Comparison of ENCODE assay signal across 8 cellular contexts in the genomic region with DNA sequence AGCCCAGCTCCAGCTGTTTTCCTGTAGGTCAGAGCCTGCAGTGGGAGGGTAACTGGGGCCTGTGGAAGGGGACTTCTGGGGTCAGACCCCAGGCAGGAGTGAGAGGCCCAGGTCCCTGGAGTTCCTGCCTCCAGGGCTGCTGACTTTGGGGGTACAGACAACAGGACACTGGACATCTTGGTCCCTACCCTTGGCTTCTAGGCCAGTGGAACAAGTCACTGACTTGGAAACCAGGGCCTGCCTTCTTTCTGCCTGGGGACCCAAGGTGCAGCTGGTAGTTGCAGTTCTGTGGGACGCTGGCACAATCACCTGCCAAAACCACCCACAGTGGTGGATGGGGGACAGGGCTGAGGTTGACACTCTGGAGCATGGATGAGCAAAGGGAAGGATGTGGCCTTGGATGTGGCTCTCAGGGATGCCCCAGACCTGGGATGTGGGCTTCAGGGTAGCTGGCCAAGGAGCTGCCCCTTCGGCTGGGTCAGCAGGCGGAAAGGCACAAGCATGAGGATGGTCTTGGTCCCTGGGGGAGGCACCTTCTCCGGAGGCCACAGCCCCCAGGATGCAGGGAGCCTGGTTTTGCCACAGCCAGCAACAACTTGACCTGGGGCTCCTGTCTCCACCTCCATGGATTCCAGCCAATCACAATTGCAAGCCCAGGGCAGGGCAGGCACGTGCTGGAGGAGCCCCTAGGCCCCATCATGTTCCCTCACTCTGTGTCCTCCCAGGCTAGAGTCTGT. TPM values are rescaled to one million over a fixed set of nuclear protein-coding genes. Genes with fewer than 3 reads are reported as not detected.
DNase-seq lines count a peak whose midpoint lies in the region; ATAC-seq and TF ChIP-seq lines count a peak whose summit lies in the region.

No MANE protein-coding gene starts in this region.

- intact Hi-C loops in activated CD4-positive, alpha-beta T cell treated with anti-CD3 and anti-CD28 coated beads for 36 hours (cut with DNase I, micrococcal nuclease): loop anchor here in 1 of 2 experiments (2.0 kb wide), 1 partner anchor 187 kb away; no protein-coding TSS in a partner anchor
- intact Hi-C loops in activated T-helper 2 cell treated with anti-CD3 and anti-CD28 coated beads, Interferon-gamma antibody, Interleukin-2, Interleukin-4, amounts not matched to agents 10 μg/mL and 5 μg/mL and 100 μg/mL, durations not matched to agents 14 hours and 24 hours and 36 hours (cut with micrococcal nuclease): loop anchor here (2.0 kb wide), 1 partner anchor 167 kb away; a partner anchor contains a TSS

- H3K9me3 ChIP-seq in thoracic aorta: no peaks in the 10 kb centered on the region

- peaks cover 7% of the 10 kb centered on the region for H3K36me3 Mint-ChIP-seq in activated CD4-positive, alpha-beta T cell treated with anti-CD3 and anti-CD28 coated beads for 36 hours (ENCODE audit: low read depth)
- peaks cover 14% of the 10 kb centered on the region for H3K36me3 Mint-ChIP-seq in activated T-helper 2 cell treated with anti-CD3 and anti-CD28 coated beads, Interferon-gamma antibody, Interleukin-2, Interleukin-4, amounts not matched to agents 10 μg/mL and 5 μg/mL and 100 μg/mL, durations not matched to agents 14 hours and 24 hours and 36 hours (ENCODE audit: low read depth)
- no peaks in the 10 kb centered on the region for H3K36me3 Mint-ChIP-seq in immature natural killer cell

- H3K4me1 Mint-ChIP-seq in activated CD4-positive, alpha-beta T cell treated with anti-CD3 and anti-CD28 coated beads for 36 hours: peaks cover 22% of the 10 kb centered on the region
- H3K4me1 Mint-ChIP-seq in activated T-helper 2 cell treated with anti-CD3 and anti-CD28 coated beads, Interferon-gamma antibody, Interleukin-2, Interleukin-4, amounts not matched to agents 10 μg/mL and 5 μg/mL and 100 μg/mL, durations not matched to agents 14 hours and 24 hours and 36 hours (ENCODE audit: low read depth): peaks cover 11% of the 10 kb centered on the region
- peaks cover 20 to 34% of the 10 kb centered on the region in 2 donors for H3K4me1 Mint-ChIP-seq in immature natural killer cell

- no peak for DNase-seq in activated CD4-positive, alpha-beta T cell treated with anti-CD3 and anti-CD28 coated beads for 36 hours
- no peak for DNase-seq in activated CD4-positive, alpha-beta T cell treated with anti-CD3 and anti-CD28 coated beads for 48 hours
- DNase-seq in activated T-helper 2 cell treated with anti-CD3 and anti-CD28 coated beads, Interferon-gamma antibody, Interleukin-2, Interleukin-4, amounts not matched to agents 10 μg/mL and 5 μg/mL and 100 μg/mL, durations not matched to agents 14 hours and 24 hours and 36 hours (ENCODE audit: low spot score): no peak
- DNase-seq in immature natural killer cell: no peak
- no peak for DNase-seq in thoracic aorta (ENCODE audit: low spot score)
- DNase-seq in activated effector memory CD4-positive, alpha-beta T cell treated with anti-CD3 and anti-CD28 coated beads, Interleukin-2, amount 50 U/mL, for 16 hours: no peak

- no peak for ATAC-seq in activated CD4-positive, alpha-beta T cell treated with anti-CD3 and anti-CD28 coated beads for 36 hours
- ATAC-seq in thoracic aorta (ENCODE audit: insufficient number of reproducible peaks, low FRiP score, low read depth): no peak
- no peak for ATAC-seq in GM19455 (IDR thresholded peaks at IDR 0.05; ENCODE audit: unreplicated experiment)
- ATAC-seq in GM18873 (IDR thresholded peaks at IDR 0.05; ENCODE audit: low FRiP score, unreplicated experiment): no peak

- no peak for TF ChIP-seq CTCF in thoracic aorta (IDR thresholded peaks at IDR 0.05)

- peaks cover 10 to 36% of the 10 kb centered on the region in 2 donors for H3K4me1 ChIP-seq in thoracic aorta (ENCODE audit: control insufficient read depth in 1 of 2, low read depth in 2 of 2)

- CTCF ChIA-PET in activated CD4-positive, alpha-beta T cell treated with anti-CD3 and anti-CD28 coated beads for 36 hours (lab: Charles Lee): interaction anchor here (1.3 kb wide), 1 partner anchor 20 kb away, joined by 4 read pairs; no protein-coding TSS in a partner anchor

- no peaks in the 10 kb centered on the region for H3K27me3 Mint-ChIP-seq in activated CD4-positive, alpha-beta T cell treated with anti-CD3 and anti-CD28 coated beads for 36 hours
- H3K27me3 Mint-ChIP-seq in activated T-helper 2 cell treated with anti-CD3 and anti-CD28 coated beads, Interferon-gamma antibody, Interleukin-2, Interleukin-4, amounts not matched to agents 10 μg/mL and 5 μg/mL and 100 μg/mL, durations not matched to agents 14 hours and 24 hours and 36 hours (ENCODE audit: low read depth): no peaks in the 10 kb centered on the region
- H3K27me3 Mint-ChIP-seq in immature natural killer cell (ENCODE audit: low read depth in 3 of 3): peaks cover 1 to 6% (median 6%) of the 10 kb centered on the region in 3 donors

- H3K27ac ChIP-seq in thoracic aorta: peak overlapping the region; percentile 44 to 78

- no peaks in the 10 kb centered on the region for H3K9me3 Mint-ChIP-seq in activated CD4-positive, alpha-beta T cell treated with anti-CD3 and anti-CD28 coated beads for 36 hours (ENCODE audit: low read depth)
- peaks cover 3% of the 10 kb centered on the region for H3K9me3 Mint-ChIP-seq in activated T-helper 2 cell treated with anti-CD3 and anti-CD28 coated beads, Interferon-gamma antibody, Interleukin-2, Interleukin-4, amounts not matched to agents 10 μg/mL and 5 μg/mL and 100 μg/mL, durations not matched to agents 14 hours and 24 hours and 36 hours
- H3K9me3 Mint-ChIP-seq in immature natural killer cell: peaks cover 0 to 2% (median 0%) of the 10 kb centered on the region in 6 donors

- H3K4me3 Mint-ChIP-seq in activated CD4-positive, alpha-beta T cell treated with anti-CD3 and anti-CD28 coated beads for 36 hours: peak overlapping the region; percentile 76
- peak overlapping the region; percentile 82 for H3K4me3 Mint-ChIP-seq in activated T-helper 2 cell treated with anti-CD3 and anti-CD28 coated beads, Interferon-gamma antibody, Interleukin-2, Interleukin-4, amounts not matched to agents 10 μg/mL and 5 μg/mL and 100 μg/mL, durations not matched to agents 14 hours and 24 hours and 36 hours (ENCODE audit: low read depth)
- H3K4me3 Mint-ChIP-seq in immature natural killer cell: peak overlapping the region; percentile 76 to 83 (median 80)

- H3K27ac Mint-ChIP-seq in activated CD4-positive, alpha-beta T cell treated with anti-CD3 and anti-CD28 coated beads for 36 hours: peak overlapping the region; percentile 42
- H3K27ac Mint-ChIP-seq in activated T-helper 2 cell treated with anti-CD3 and anti-CD28 coated beads, Interferon-gamma antibody, Interleukin-2, Interleukin-4, amounts not matched to agents 10 μg/mL and 5 μg/mL and 100 μg/mL, durations not matched to agents 14 hours and 24 hours and 36 hours: peak overlapping the region; percentile 17
- peak overlapping the region in 3 of 6 donors; percentile 31 to 62 (median 46) for H3K27ac Mint-ChIP-seq in immature natural killer cell

- POLR2A ChIA-PET in activated CD4-positive, alpha-beta T cell treated with anti-CD3 and anti-CD28 coated beads for 36 hours (lab: Charles Lee): no interaction called here

- H3K36me3 ChIP-seq in thoracic aorta: peaks cover 3% of the 10 kb centered on the region

- H3K27me3 ChIP-seq in thoracic aorta (replicated peaks; ENCODE audit: insufficient read depth): no peaks in the 10 kb centered on the region

- H3K4me3 ChIP-seq in thoracic aorta: peak overlapping the region; percentile 85

RNA-seq across cellular contexts. Expression of a gene that starts 5.8 kb away (rescaled TPM):
- total RNA-seq in activated CD4-positive, alpha-beta T cell treated with anti-CD3 and anti-CD28 coated beads for 36 hours: 10 to 100 TPM; 14.4 to 18.1 TPM
- 26.6 and 27.5 TPM in 2 replicates for total RNA-seq in activated T-helper 2 cell treated with anti-CD3 and anti-CD28 coated beads, Interferon-gamma antibody, Interleukin-2, Interleukin-4, amounts not matched to agents 10 μg/mL and 5 μg/mL and 100 μg/mL, durations not matched to agents 14 hours and 24 hours and 36 hours
- 10 to 100 TPM; 22.3 to 25.9 (median 25.0) TPM for polyA plus RNA-seq in immature natural killer cell
- 10 to 100 TPM; 19.4 to 24.2 TPM for total RNA-seq in thoracic aorta

RNA-seq across cellular contexts. Expression of a gene that starts 5.9 kb away (rescaled TPM):
- total RNA-seq in activated CD4-positive, alpha-beta T cell treated with anti-CD3 and anti-CD28 coated beads for 36 hours: 10 to 100 TPM; 30.3 to 31.2 TPM
- 28.4 and 29.3 TPM in 2 replicates for total RNA-seq in activated T-helper 2 cell treated with anti-CD3 and anti-CD28 coated beads, Interferon-gamma antibody, Interleukin-2, Interleukin-4, amounts not matched to agents 10 μg/mL and 5 μg/mL and 100 μg/mL, durations not matched to agents 14 hours and 24 hours and 36 hours
- polyA plus RNA-seq in immature natural killer cell: 10 to 100 TPM; 37.0 to 44.9 (median 37.7) TPM
- total RNA-seq in thoracic aorta: 10 to 100 TPM; 26.3 to 42.4 TPM
